ENCODE assay signal across 8 cellular contexts in genomic region chr9:36903541-36904435, GRCh38.
A peak's percentile ranks its signal among the peaks of the same experiment; 100 is the strongest.
DNase-seq lines count a peak whose midpoint lies in the region; ATAC-seq, FAIRE-seq and TF ChIP-seq lines count a peak whose summit lies in the region.

No MANE protein-coding gene starts in this region.

- FAIRE-seq in urothelium cell line (lab: Jason Lieb, UNC) (peak; percentile 5), kidney (lab: Jason Lieb, UNC) (no peak)

- no peak for TF ChIP-seq CTCF in PC-3 (conservative IDR thresholded peaks at IDR 0.05; ENCODE audit: low read depth, low read length)
- no peak for TF ChIP-seq CTCF in fibroblast of mammary gland (conservative IDR thresholded peaks at IDR 0.05; ENCODE audit: control insufficient read depth, insufficient read depth, low read depth, low read length)
- TF ChIP-seq CTCF in vagina (IDR thresholded peaks at IDR 0.05): no peak
- TF ChIP-seq CTCF in kidney (IDR thresholded peaks at IDR 0.05; ENCODE audit: borderline replicate concordance, extremely low read depth, insufficient read depth): no peak

- no TSS peak for BruUV-seq in PC-3 (replicated peaks; lab: Mats Ljungman, UMichigan)

- H3K27ac ChIP-seq in PC-3 (ENCODE audit: low read length) (no peak overlapping the region), vagina (no peak overlapping the region), kidney (ENCODE audit: low read depth in 2 of 2, low read length in 2 of 2) (no peak overlapping the region)

- DNase-seq in DMS79 treated with DMSO at 0.1 percent for 48 hours (lab: John Stamatoyannopoulos, UW) (peak; percentile 14), PC-3 (peak; percentile 88), fibroblast of mammary gland (ENCODE audit: low read depth) (peak; percentile 71), urothelium cell line (ENCODE audit: low spot score) (peak; percentile 79), vagina (ENCODE audit: extremely low spot score in 2 of 2) (no peak), NOMO-1 (lab: John Stamatoyannopoulos, UW; ENCODE audit: unreplicated experiment in 2 of 2) (no peak), kidney (no peak)

- H3F3A ChIP-seq in PC-3 (ENCODE audit: low read length, unreplicated experiment): no peaks in the 10 kb centered on the region

- no peak overlapping the region for H2AFZ ChIP-seq in PC-3 (ENCODE audit: low read length)

- CTCF ChIA-PET in PC-3 (lab: Charles Lee): no interaction called here

- intact Hi-C loops in PC-3 (cut with micrococcal nuclease): no loop called here
- intact Hi-C loops in vagina (cut with DNase I): no loop called here
- intact Hi-C loops in kidney (cut with DNase I): no loop called here

- H3K4me1 ChIP-seq in PC-3 (ENCODE audit: insufficient read depth, low read length): peaks cover 10% of the 10 kb centered on the region; the same call in 1 of the 2 replicates
- H3K4me1 ChIP-seq in vagina: peaks cover 6% of the 10 kb centered on the region
- H3K4me1 ChIP-seq in kidney (ENCODE audit: control insufficient read depth in 1 of 2, insufficient read depth in 1 of 2, low read depth in 1 of 2, low read length in 2 of 2): no peaks in the 10 kb centered on the region

- POLR2A ChIA-PET in PC-3 (lab: Charles Lee; ENCODE audit: unreplicated experiment): no interaction called here

- H3K4me3 ChIP-seq in PC-3 (ENCODE audit: low read length) (no peak overlapping the region), fibroblast of mammary gland (ENCODE audit: control insufficient read depth, low read depth, low read length) (no peak overlapping the region), vagina (no peak overlapping the region), kidney (ENCODE audit: low read length in 2 of 2) (no peak overlapping the region)

- H3K4me2 ChIP-seq in PC-3 (ENCODE audit: low read length): no peak overlapping the region

- ATAC-seq in GM21786 (IDR thresholded peaks at IDR 0.05; ENCODE audit: unreplicated experiment): peak; percentile 66
- peak; percentile 61 for ATAC-seq in PC-3

- H3K27me3 ChIP-seq in PC-3 (ENCODE audit: low read length) (peaks cover 31% of the 10 kb centered on the region), vagina (no peaks in the 10 kb centered on the region)

- H3K9ac ChIP-seq in PC-3 (ENCODE audit: low read length) (no peak overlapping the region), kidney (ENCODE audit: low read length in 2 of 2) (no peak overlapping the region)

- H3K79me2 ChIP-seq in PC-3 (ENCODE audit: low read length): no peaks in the 10 kb centered on the region

- no peaks in the 10 kb centered on the region for H3K36me3 ChIP-seq in PC-3 (ENCODE audit: low read depth, low read length)
- no peaks in the 10 kb centered on the region for H3K36me3 ChIP-seq in vagina
- H3K36me3 ChIP-seq in kidney (ENCODE audit: control insufficient read depth in 1 of 2, insufficient read depth in 2 of 2, low read length in 2 of 2): no peaks in the 10 kb centered on the region

- H3K9me3 ChIP-seq in PC-3 (ENCODE audit: low read length) (no peaks in the 10 kb centered on the region), vagina (no peaks in the 10 kb centered on the region), kidney (ENCODE audit: control insufficient read depth in 1 of 2, low read length in 2 of 2) (no peaks in the 10 kb centered on the region)

- no peak for TF ChIP-seq POLR2A in vagina (IDR thresholded peaks at IDR 0.05)

- H4K20me1 ChIP-seq in PC-3 (ENCODE audit: low read length): no peaks in the 10 kb centered on the region

- H3K9me2 ChIP-seq in PC-3 (replicated peaks; ENCODE audit: low read length): no peaks in the 10 kb centered on the region

Comparison
In these comparisons a context has a peak if more than half of its experiments do, and no peak if none do; other contexts are left out.
1. DNase-seq: peak in DMS79 treated with DMSO at 0.1 percent for 48 hours (single experiment), PC-3 (single experiment), fibroblast of mammary gland (single experiment) and urothelium cell line (single experiment); none in vagina (0 of 2), NOMO-1 (0 of 2) and kidney (single experiment).